ENCODE assay signal across 1 cellular context in genomic region chr6:22447191-22447590, GRCh38.
A peak's percentile ranks its signal among the peaks of the same experiment; 100 is the strongest.
TF ChIP-seq lines count a peak whose summit lies in the region.

No MANE protein-coding gene starts in this region.

TF ChIP-seq in GM12878, 131 proteins besides CTCF, POLR2A, EP300 and RAD21:
- TF ChIP-seq TARDBP (IDR thresholded peaks at IDR 0.05; ENCODE audit: borderline replicate concordance) (0 out of 2 replicates have a peak, but pooled peaks have one; percentile 11), GATAD2B (conservative IDR thresholded peaks at IDR 0.05; ENCODE audit: low read depth) (no peak), JUNB (IDR thresholded peaks at IDR 0.05) (no peak), TCF12 (IDR thresholded peaks at IDR 0.05; ENCODE audit: low read depth, low read length) (no peak), BRCA1 (IDR thresholded peaks at IDR 0.05; ENCODE audit: low read depth, low read length) (no peak)
